13 cellular contexts compared by ENCODE assay signal in the genomic region with DNA sequence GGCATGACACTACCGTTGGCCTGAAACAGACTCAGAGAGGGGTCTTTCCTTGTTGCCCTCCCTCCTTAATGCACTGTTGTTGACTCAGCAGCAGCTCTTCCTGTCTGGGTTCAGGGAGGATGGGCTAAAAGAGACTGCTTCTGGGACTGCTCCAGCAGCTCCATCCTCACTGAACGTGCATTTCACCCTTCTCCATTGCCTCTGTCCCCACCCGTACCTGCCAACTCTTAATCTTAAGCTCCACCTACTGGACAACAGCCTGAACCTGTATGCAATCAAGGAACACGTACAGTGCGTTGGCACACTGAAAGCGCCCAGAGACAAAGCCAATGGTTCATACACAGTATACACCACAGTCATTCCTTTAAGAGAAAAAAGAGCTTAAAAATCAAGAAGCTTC.
DNase-seq lines count a peak whose midpoint lies in the region; ATAC-seq and TF ChIP-seq lines count a peak whose summit lies in the region.
"Had no signal": no experiment of that assay in that cellular context is flagged by ENCODE, and none has a peak within 500 bp of the region (broad histone marks: within the 10 kb centered on the region; RNA-seq: fewer than 3 reads in every experiment).

No MANE protein-coding gene starts in this region.

- intact Hi-C loops in lower lobe of right lung (cut with DNase I): no loop called here

- no peaks in the 10 kb centered on the region for H3K36me3 ChIP-seq in BLaER1
- H3K36me3 ChIP-seq in OCI-LY3 (replicated peaks; ENCODE audit: low read depth, low read length): no peaks in the 10 kb centered on the region
- H3K36me3 ChIP-seq in lower lobe of right lung: no peaks in the 10 kb centered on the region
- H3K36me3 ChIP-seq: HAP-1, uterus had no signal

- H3K4me1 ChIP-seq in BLaER1: peaks cover 18% of the 10 kb centered on the region
- H3K4me1 ChIP-seq in OCI-LY3 (ENCODE audit: low read length): peaks cover 27% of the 10 kb centered on the region
- H3K4me1 ChIP-seq in lower lobe of right lung: no peaks in the 10 kb centered on the region
- H3K4me1 ChIP-seq: HAP-1, parathyroid adenoma, uterus had no signal

- H4K20me1 ChIP-seq in BLaER1 (no peaks in the 10 kb centered on the region), OCI-LY3 (ENCODE audit: insufficient read depth, low read length) (no peaks in the 10 kb centered on the region)

- peak; percentile 22 for DNase-seq in HuH-7 (ENCODE audit: low spot score)
- peak; percentile 69 for DNase-seq in islet precursor cell
- DNase-seq in lower lobe of right lung: no peak
- DNase-seq in dermis blood vessel endothelial cell: no peak
- no peak for DNase-seq in NCI-H1436 treated with DMSO at 0.1 percent for 48 hours (lab: John Stamatoyannopoulos, UW)
- no peak for DNase-seq in stimulated activated CD4-positive, alpha-beta T cell treated with anti-CD3 and anti-CD28 coated beads, Interleukin-2, amount 100 ng/mL, for 24 hours
- DNase-seq: activated CD4-positive, alpha-beta T cell treated with anti-CD3 and anti-CD28 coated beads for 48 hours; activated naive CD8-positive, alpha-beta T cell treated with anti-CD3 and anti-CD28 coated beads, Interleukin-2, amount 50 U/mL, for 24 hours; uterus had no signal

- H3K9ac ChIP-seq in BLaER1: no peak overlapping the region
- no peak overlapping the region for H3K9ac ChIP-seq in OCI-LY3 (ENCODE audit: low read length)
- H3K9ac ChIP-seq: parathyroid adenoma had no signal

- H3K79me2 ChIP-seq in OCI-LY3 (ENCODE audit: low read length): no peaks in the 10 kb centered on the region
- H3K79me2 ChIP-seq: parathyroid adenoma had no signal

- no peak for ATAC-seq in lower lobe of right lung
- ATAC-seq: activated naive CD8-positive, alpha-beta T cell treated with anti-CD3 and anti-CD28 coated beads, Interleukin-2, amount 50 U/mL, for 24 hours had no signal

- H3K9me3 ChIP-seq in BLaER1: peaks cover 4% of the 10 kb centered on the region; the same call in 1 of the 2 replicates
- 0 out of 2 replicates have a peak, but pooled peaks cover 2% of the 10 kb centered on the region for H3K9me3 ChIP-seq in OCI-LY3 (ENCODE audit: insufficient read depth, low read length)
- H3K9me3 ChIP-seq in lower lobe of right lung: no peaks in the 10 kb centered on the region
- H3K9me3 ChIP-seq: HAP-1, uterus had no signal

- H3K27ac ChIP-seq in BLaER1 (peak overlapping the region; percentile 35; the same call in 1 of the 2 replicates), OCI-LY3 (ENCODE audit: low read length) (no peak overlapping the region), lower lobe of right lung (no peak overlapping the region)
- H3K27ac ChIP-seq: parathyroid adenoma, uterus had no signal

- H3K4me2 ChIP-seq in BLaER1 (peak overlapping the region; percentile 56), OCI-LY3 (ENCODE audit: low read length) (no peak overlapping the region)

- H3K4me3 ChIP-seq in BLaER1 (no peak overlapping the region), OCI-LY3 (ENCODE audit: low read length) (no peak overlapping the region), lower lobe of right lung (no peak overlapping the region)
- H3K4me3 ChIP-seq: HAP-1, uterus had no signal

- H2AFZ ChIP-seq in OCI-LY3 (ENCODE audit: low read depth, low read length): peak overlapping the region; percentile 63; the same call in 1 of the 2 replicates
- H2AFZ ChIP-seq: parathyroid adenoma had no signal

- TF ChIP-seq CTCF in OCI-LY3 (IDR thresholded peaks at IDR 0.05; ENCODE audit: low read depth, low read length) (peak; percentile 52), lower lobe of right lung (IDR thresholded peaks at IDR 0.05) (no peak)

- no peaks in the 10 kb centered on the region for H3K27me3 ChIP-seq in BLaER1
- no peaks in the 10 kb centered on the region for H3K27me3 ChIP-seq in OCI-LY3 (ENCODE audit: low read depth, low read length)
- no peaks in the 10 kb centered on the region for H3K27me3 ChIP-seq in lower lobe of right lung (ENCODE audit: low read depth)
- H3K27me3 ChIP-seq: uterus had no signal

Comparison
In these comparisons a context has a peak if more than half of its experiments do, and no peak if none do; other contexts are left out.
1. DNase-seq: peak in HuH-7 (single experiment) and islet precursor cell (single experiment); none in lower lobe of right lung (single experiment), dermis blood vessel endothelial cell (single experiment), NCI-H1436 treated with DMSO at 0.1 percent for 48 hours (single experiment) and stimulated activated CD4-positive, alpha-beta T cell treated with anti-CD3 and anti-CD28 coated beads, Interleukin-2, amount 100 ng/mL, for 24 hours (0 of 2).